Comparison of ENCODE assay signal across 31 cellular contexts in the genomic region with DNA sequence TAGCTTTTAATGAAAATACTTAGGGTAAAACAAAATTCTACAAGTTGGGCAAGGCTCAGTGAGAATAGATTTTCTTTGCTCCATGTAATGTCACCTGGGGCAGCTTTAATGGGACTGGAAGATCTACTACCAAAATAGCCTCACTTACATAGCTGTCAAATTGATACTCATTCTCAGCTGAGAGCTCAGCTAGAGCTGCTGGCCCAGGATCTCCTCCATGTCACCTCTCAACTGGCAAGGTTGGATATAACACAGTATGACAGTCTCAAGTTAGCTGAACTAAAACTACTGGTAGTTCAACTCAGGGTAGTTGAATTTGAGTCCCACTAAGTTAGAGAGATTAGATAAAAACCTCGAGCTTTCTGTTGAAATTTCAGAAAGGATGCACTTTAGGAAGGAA.
"Had no signal": no experiment of that assay in that cellular context is flagged by ENCODE, and none has a peak within 500 bp of the region (broad histone marks: within the 10 kb centered on the region; RNA-seq: fewer than 3 reads in every experiment).

No MANE protein-coding gene starts in this region.

- H3K27ac Mint-ChIP-seq: activated CD4-positive, alpha-beta memory T cell treated with anti-CD3 and anti-CD28 coated beads for 36 hours; activated CD4-positive, alpha-beta T cell treated with anti-CD3 and anti-CD28 coated beads for 36 hours; activated CD4-positive, alpha-beta T cell treated with anti-CD3 and anti-CD28 coated beads, Interleukin-2, amount 10 ng/mL, durations not matched to agents 24 days and 14 days; activated CD8-positive, alpha-beta memory T cell treated with anti-CD3 and anti-CD28 coated beads, Interleukin-2, amount 10 ng/mL, durations not matched to agents 7 days and 5 days; activated CD8-positive, alpha-beta T cell treated with anti-CD3 and anti-CD28 coated beads, Interleukin-2, amount 10 ng/mL, durations not matched to agents 7 days and 5 days; activated naive CD8-positive, alpha-beta T cell; activated T-helper 1 cell treated with anti-CD3 and anti-CD28 coated beads, Interleukin-12 subunit alpha, Interleukin-12 subunit beta, Interleukin-2, Interleukin-4 antibody, amounts not matched to agents 30 ng/mL and 10 ng/mL and 1 ng/mL, durations not matched to agents 14 hours and 24 hours and 36 hours; activated T-helper 2 cell treated with anti-CD3 and anti-CD28 coated beads, Interferon-gamma antibody, Interleukin-2, Interleukin-4, amounts not matched to agents 10 μg/mL and 5 μg/mL and 100 μg/mL, durations not matched to agents 14 hours and 24 hours and 36 hours; T-helper 17 cell; T-helper 2 cell treated with Interferon-gamma antibody and Interleukin-4, amounts not matched to agents 5 μg/mL and 100 μg/mL, for 36 hours had no signal

- H3K4me1 Mint-ChIP-seq: activated CD4-positive, alpha-beta T cell treated with anti-CD3 and anti-CD28 coated beads for 36 hours; activated CD4-positive, alpha-beta T cell treated with anti-CD3 and anti-CD28 coated beads, Interleukin-2, amount 10 ng/mL, durations not matched to agents 24 days and 14 days; activated CD8-positive, alpha-beta memory T cell treated with anti-CD3 and anti-CD28 coated beads, Interleukin-2, amount 10 ng/mL, durations not matched to agents 7 days and 5 days; T-helper 17 cell had no signal

- H3K4me3 Mint-ChIP-seq: activated CD4-positive, alpha-beta memory T cell treated with anti-CD3 and anti-CD28 coated beads for 36 hours; activated CD4-positive, alpha-beta T cell treated with anti-CD3 and anti-CD28 coated beads for 36 hours; activated CD4-positive, alpha-beta T cell treated with anti-CD3 and anti-CD28 coated beads, Interleukin-2, amount 10 ng/mL, durations not matched to agents 24 days and 14 days; activated CD8-positive, alpha-beta memory T cell treated with anti-CD3 and anti-CD28 coated beads, Interleukin-2, amount 10 ng/mL, durations not matched to agents 7 days and 5 days; activated CD8-positive, alpha-beta T cell treated with anti-CD3 and anti-CD28 coated beads, Interleukin-2, amount 10 ng/mL, durations not matched to agents 7 days and 5 days; activated naive CD8-positive, alpha-beta T cell; activated T-helper 1 cell treated with anti-CD3 and anti-CD28 coated beads, Interleukin-12 subunit alpha, Interleukin-12 subunit beta, Interleukin-2, Interleukin-4 antibody, amounts not matched to agents 30 ng/mL and 10 ng/mL and 1 ng/mL, durations not matched to agents 14 hours and 24 hours and 36 hours; T-helper 17 cell; T-helper 2 cell treated with Interferon-gamma antibody and Interleukin-4, amounts not matched to agents 5 μg/mL and 100 μg/mL, for 36 hours had no signal

- H3K4me1 ChIP-seq: colonic mucosa, esophagus squamous epithelium had no signal

- H3K9me3 ChIP-seq: colonic mucosa, esophagus squamous epithelium had no signal

- ATAC-seq: activated CD4-positive, alpha-beta T cell treated with anti-CD3 and anti-CD28 coated beads for 36 hours; activated CD8-positive, alpha-beta memory T cell treated with anti-CD3 and anti-CD28 coated beads, Interleukin-2, amount 10 ng/mL, durations not matched to agents 7 days and 5 days; activated CD8-positive, alpha-beta T cell treated with anti-CD3 and anti-CD28 coated beads, Interleukin-2, amount 10 ng/mL, durations not matched to agents 7 days and 5 days; T-helper 17 cell had no signal

- H3K27ac ChIP-seq: brain microvascular endothelial cell, colonic mucosa, epithelial cell of prostate, esophagus squamous epithelium had no signal

- H3K27me3 Mint-ChIP-seq: activated CD4-positive, alpha-beta memory T cell treated with anti-CD3 and anti-CD28 coated beads for 36 hours; activated CD4-positive, alpha-beta T cell treated with anti-CD3 and anti-CD28 coated beads for 36 hours; activated CD4-positive, alpha-beta T cell treated with anti-CD3 and anti-CD28 coated beads, Interleukin-2, amount 10 ng/mL, durations not matched to agents 24 days and 14 days; activated CD8-positive, alpha-beta memory T cell treated with anti-CD3 and anti-CD28 coated beads, Interleukin-2, amount 10 ng/mL, durations not matched to agents 7 days and 5 days; activated naive CD8-positive, alpha-beta T cell; T-helper 17 cell had no signal

- DNase-seq: activated CD4-positive, alpha-beta memory T cell treated with anti-CD3 and anti-CD28 coated beads for 36 hours; activated CD4-positive, alpha-beta T cell treated with anti-CD3 and anti-CD28 coated beads for 36 hours; activated CD4-positive, alpha-beta T cell treated with anti-CD3 and anti-CD28 coated beads, Interleukin-2, amount 10 ng/mL, durations not matched to agents 24 days and 14 days; activated CD4-positive, CD25-positive, alpha-beta regulatory T cell; activated CD4-positive, CD25-positive, alpha-beta regulatory T cell treated with anti-CD3 and anti-CD28 coated beads, Interleukin-2, amount 50 U/mL, for 72 hours; activated CD8-positive, alpha-beta memory T cell treated with anti-CD3 and anti-CD28 coated beads, Interleukin-2, amount 10 ng/mL, durations not matched to agents 7 days and 5 days; activated CD8-positive, alpha-beta memory T cell treated with anti-CD3 and anti-CD28 coated beads, Interleukin-2, amount 50 U/mL, for 4 hours; activated CD8-positive, alpha-beta T cell treated with anti-CD3 and anti-CD28 coated beads, Interleukin-2, amount 10 ng/mL, durations not matched to agents 7 days and 5 days; activated effector memory CD4-positive, alpha-beta T cell treated with anti-CD3 and anti-CD28 coated beads, Interleukin-2, amount 50 U/mL, for 16 hours; activated naive CD4-positive, alpha-beta T cell; activated naive CD4-positive, alpha-beta T cell treated with anti-CD3 and anti-CD28 coated beads, Interleukin-2, amount 50 U/mL, for 16 hours; activated T-cell treated with anti-CD3 and anti-CD28 coated beads, Interleukin-2, amount 50 U/mL, for 1 hour; activated T-cell treated with anti-CD3 and anti-CD28 coated beads, Interleukin-2, amount 50 U/mL, for 48 hours; amniotic stem cell; anterior cingulate cortex; brain microvascular endothelial cell; central memory CD4-positive, alpha-beta T cell; cerebellar nuclear complex; colonic mucosa; effector CD8-positive, alpha-beta T cell; esophagus squamous epithelium; foreskin fibroblast; head of caudate nucleus; T-helper 1 cell; T-helper 17 cell; T1000 had no signal

- H3K27me3 ChIP-seq: brain microvascular endothelial cell, colonic mucosa, esophagus squamous epithelium had no signal

- H3K36me3 ChIP-seq: brain microvascular endothelial cell, colonic mucosa, esophagus squamous epithelium had no signal

- H3K9me3 Mint-ChIP-seq: activated CD4-positive, alpha-beta memory T cell treated with anti-CD3 and anti-CD28 coated beads for 36 hours; activated CD4-positive, alpha-beta T cell treated with anti-CD3 and anti-CD28 coated beads, Interleukin-2, amount 10 ng/mL, durations not matched to agents 24 days and 14 days; activated T-helper 1 cell treated with anti-CD3 and anti-CD28 coated beads, Interleukin-12 subunit alpha, Interleukin-12 subunit beta, Interleukin-2, Interleukin-4 antibody, amounts not matched to agents 30 ng/mL and 10 ng/mL and 1 ng/mL, durations not matched to agents 14 hours and 24 hours and 36 hours; activated T-helper 2 cell treated with anti-CD3 and anti-CD28 coated beads, Interferon-gamma antibody, Interleukin-2, Interleukin-4, amounts not matched to agents 10 μg/mL and 5 μg/mL and 100 μg/mL, durations not matched to agents 14 hours and 24 hours and 36 hours; T-helper 2 cell treated with Interferon-gamma antibody and Interleukin-4, amounts not matched to agents 5 μg/mL and 100 μg/mL, for 36 hours had no signal

- H3K4me3 ChIP-seq: colonic mucosa, esophagus squamous epithelium had no signal

- H3K36me3 Mint-ChIP-seq: activated CD4-positive, alpha-beta memory T cell treated with anti-CD3 and anti-CD28 coated beads for 36 hours; activated CD8-positive, alpha-beta memory T cell treated with anti-CD3 and anti-CD28 coated beads, Interleukin-2, amount 10 ng/mL, durations not matched to agents 7 days and 5 days; activated naive CD8-positive, alpha-beta T cell had no signal
